Comparison of ENCODE assay signal across 1 cellular context in the genomic region with DNA sequence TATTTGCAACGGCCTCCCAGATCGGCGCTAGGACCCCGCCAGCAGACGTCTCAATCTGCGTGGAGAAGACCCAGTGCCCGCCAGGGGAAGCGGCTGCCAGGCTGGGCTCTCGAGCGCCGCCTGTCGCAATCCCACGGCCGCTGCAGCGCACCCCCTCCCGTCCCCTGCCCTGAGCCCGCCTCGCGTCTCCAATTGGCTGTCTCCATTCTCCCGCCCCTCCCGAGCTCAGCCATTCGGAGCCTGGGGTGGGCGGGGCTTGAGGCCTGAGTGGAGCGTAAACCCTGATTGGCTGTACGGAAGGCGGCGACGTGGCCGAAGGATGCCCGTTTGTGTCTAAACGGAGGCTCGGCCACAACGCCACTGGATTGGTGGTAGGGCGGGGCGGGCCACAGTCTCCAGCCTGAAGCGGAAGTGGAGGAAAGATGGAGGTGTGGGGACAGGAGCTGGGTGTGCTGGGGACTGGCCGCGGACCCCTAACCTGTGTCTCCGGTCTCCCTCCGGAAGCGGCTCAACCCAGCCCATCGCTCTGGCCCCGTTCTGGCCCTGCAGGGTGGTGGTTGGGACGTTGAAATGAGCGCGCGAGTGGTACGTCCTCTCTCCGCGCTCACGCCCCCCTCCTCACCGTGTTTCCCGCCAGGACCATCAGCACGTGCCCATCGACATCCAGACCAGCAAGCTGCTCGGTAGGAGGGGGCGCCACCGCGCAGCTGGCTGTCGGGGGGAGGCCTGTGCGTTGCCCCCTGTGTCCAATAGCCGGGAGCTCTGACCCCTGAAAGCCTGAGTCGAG.
TF ChIP-seq lines count a peak whose summit lies in the region.

A gene with protein sequence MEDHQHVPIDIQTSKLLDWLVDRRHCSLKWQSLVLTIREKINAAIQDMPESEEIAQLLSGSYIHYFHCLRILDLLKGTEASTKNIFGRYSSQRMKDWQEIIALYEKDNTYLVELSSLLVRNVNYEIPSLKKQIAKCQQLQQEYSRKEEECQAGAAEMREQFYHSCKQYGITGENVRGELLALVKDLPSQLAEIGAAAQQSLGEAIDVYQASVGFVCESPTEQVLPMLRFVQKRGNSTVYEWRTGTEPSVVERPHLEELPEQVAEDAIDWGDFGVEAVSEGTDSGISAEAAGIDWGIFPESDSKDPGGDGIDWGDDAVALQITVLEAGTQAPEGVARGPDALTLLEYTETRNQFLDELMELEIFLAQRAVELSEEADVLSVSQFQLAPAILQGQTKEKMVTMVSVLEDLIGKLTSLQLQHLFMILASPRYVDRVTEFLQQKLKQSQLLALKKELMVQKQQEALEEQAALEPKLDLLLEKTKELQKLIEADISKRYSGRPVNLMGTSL (plus strand): TSS at position 389 of the 787 bp plus-strand sequence. CDS start 34 bp downstream, at position 423.

TF ChIP-seq in HepG2, 621 proteins besides CTCF, POLR2A, EP300 and RAD21 (continued from another document and continues in another):
- TF ChIP-seq DPF2 (CRISPR knock-in tag; IDR thresholded peaks at IDR 0.05; ENCODE audit: borderline replicate concordance, low read depth) (no peak; the same call in 1 of the 2 replicates), FOXK1 (CRISPR knock-in tag; IDR thresholded peaks at IDR 0.05; ENCODE audit: borderline replicate concordance, low read depth) (peak; percentile 67), ZSCAN20 (CRISPR knock-in tag; IDR thresholded peaks at IDR 0.05; ENCODE audit: borderline replicate concordance) (no peak), ZNF230 (CRISPR knock-in tag; IDR thresholded peaks at IDR 0.05) (peak; percentile 95), ZNF205 (CRISPR knock-in tag; IDR thresholded peaks at IDR 0.05) (peak; percentile 65), ZNF224 (CRISPR knock-in tag; IDR thresholded peaks at IDR 0.05) (peak; percentile 31; the same call in 1 of the 2 replicates), MED8 (CRISPR knock-in tag; IDR thresholded peaks at IDR 0.05; ENCODE audit: insufficient replicate concordance) (no peak), NAIF1 (CRISPR knock-in tag; IDR thresholded peaks at IDR 0.05; ENCODE audit: borderline replicate concordance) (peak; percentile 73; the same call in 1 of the 2 replicates), ZNF749 (CRISPR knock-in tag; IDR thresholded peaks at IDR 0.05; ENCODE audit: borderline replicate concordance) (peak; percentile 99), FOXA1 (IDR thresholded peaks at IDR 0.05) (no peak), FOXA1 (CRISPR knock-in tag; IDR thresholded peaks at IDR 0.05) (no peak), RXRB (CRISPR knock-in tag; IDR thresholded peaks at IDR 0.05; ENCODE audit: borderline replicate concordance) (peak; percentile 60), ZNF326 (CRISPR knock-in tag; IDR thresholded peaks at IDR 0.05; ENCODE audit: borderline replicate concordance) (no peak), SETDB1 (CRISPR knock-in tag; IDR thresholded peaks at IDR 0.05; ENCODE audit: borderline replicate concordance) (no peak), ZMYM4 (CRISPR knock-in tag; IDR thresholded peaks at IDR 0.05) (peak; percentile 97), ZNF737 (CRISPR knock-in tag; IDR thresholded peaks at IDR 0.05; ENCODE audit: borderline replicate concordance) (0 out of 2 replicates have a peak, but pooled peaks have one; percentile 73), MED1 (CRISPR knock-in tag; IDR thresholded peaks at IDR 0.05) (peak; percentile 74), SP2 (CRISPR knock-in tag; IDR thresholded peaks at IDR 0.05) (peak; percentile 90), MEIS2 (CRISPR knock-in tag; IDR thresholded peaks at IDR 0.05) (no peak; the same call in 1 of the 2 replicates), AKAP8 (CRISPR knock-in tag; IDR thresholded peaks at IDR 0.05) (peak; percentile 93), CBX1 (IDR thresholded peaks at IDR 0.05; ENCODE audit: low read depth) (peak; percentile 83), SMARCC2 (IDR thresholded peaks at IDR 0.05) (no peak), NFATC3 (CRISPR knock-in tag; IDR thresholded peaks at IDR 0.05) (peak; percentile 64; the same call in 1 of the 2 replicates), EED (CRISPR knock-in tag; IDR thresholded peaks at IDR 0.05) (peak; percentile 98), NR2C2 (CRISPR knock-in tag; IDR thresholded peaks at IDR 0.05; ENCODE audit: borderline replicate concordance) (peak; percentile 66; the same call in 1 of the 2 replicates), ZNF30 (CRISPR knock-in tag; IDR thresholded peaks at IDR 0.05) (peak; percentile 98), HHEX (CRISPR knock-in tag; IDR thresholded peaks at IDR 0.05) (no peak; the same call in 1 of the 2 replicates), CREB1 (IDR thresholded peaks at IDR 0.05) (peak; percentile 85), CREB1 (CRISPR knock-in tag; IDR thresholded peaks at IDR 0.05) (peak; percentile 89)
- TF ChIP-seq, protein P1, sequence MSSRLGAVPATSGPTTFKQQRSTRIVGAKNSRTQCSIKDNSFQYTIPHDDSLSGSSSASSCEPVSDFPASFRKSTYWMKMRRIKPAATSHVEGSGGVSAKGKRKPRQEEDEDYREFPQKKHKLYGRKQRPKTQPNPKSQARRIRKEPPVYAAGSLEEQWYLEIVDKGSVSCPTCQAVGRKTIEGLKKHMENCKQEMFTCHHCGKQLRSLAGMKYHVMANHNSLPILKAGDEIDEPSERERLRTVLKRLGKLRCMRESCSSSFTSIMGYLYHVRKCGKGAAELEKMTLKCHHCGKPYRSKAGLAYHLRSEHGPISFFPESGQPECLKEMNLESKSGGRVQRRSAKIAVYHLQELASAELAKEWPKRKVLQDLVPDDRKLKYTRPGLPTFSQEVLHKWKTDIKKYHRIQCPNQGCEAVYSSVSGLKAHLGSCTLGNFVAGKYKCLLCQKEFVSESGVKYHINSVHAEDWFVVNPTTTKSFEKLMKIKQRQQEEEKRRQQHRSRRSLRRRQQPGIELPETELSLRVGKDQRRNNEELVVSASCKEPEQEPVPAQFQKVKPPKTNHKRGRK (CRISPR knock-in tag; IDR thresholded peaks at IDR 0.05), result no peak
- TF ChIP-seq, protein P2, sequence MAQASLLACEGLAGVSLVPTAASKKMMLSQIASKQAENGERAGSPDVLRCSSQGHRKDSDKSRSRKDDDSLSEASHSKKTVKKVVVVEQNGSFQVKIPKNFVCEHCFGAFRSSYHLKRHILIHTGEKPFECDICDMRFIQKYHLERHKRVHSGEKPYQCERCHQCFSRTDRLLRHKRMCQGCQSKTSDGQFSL (CRISPR knock-in tag; IDR thresholded peaks at IDR 0.05), result peak; percentile 98
- TF ChIP-seq, protein P3, sequence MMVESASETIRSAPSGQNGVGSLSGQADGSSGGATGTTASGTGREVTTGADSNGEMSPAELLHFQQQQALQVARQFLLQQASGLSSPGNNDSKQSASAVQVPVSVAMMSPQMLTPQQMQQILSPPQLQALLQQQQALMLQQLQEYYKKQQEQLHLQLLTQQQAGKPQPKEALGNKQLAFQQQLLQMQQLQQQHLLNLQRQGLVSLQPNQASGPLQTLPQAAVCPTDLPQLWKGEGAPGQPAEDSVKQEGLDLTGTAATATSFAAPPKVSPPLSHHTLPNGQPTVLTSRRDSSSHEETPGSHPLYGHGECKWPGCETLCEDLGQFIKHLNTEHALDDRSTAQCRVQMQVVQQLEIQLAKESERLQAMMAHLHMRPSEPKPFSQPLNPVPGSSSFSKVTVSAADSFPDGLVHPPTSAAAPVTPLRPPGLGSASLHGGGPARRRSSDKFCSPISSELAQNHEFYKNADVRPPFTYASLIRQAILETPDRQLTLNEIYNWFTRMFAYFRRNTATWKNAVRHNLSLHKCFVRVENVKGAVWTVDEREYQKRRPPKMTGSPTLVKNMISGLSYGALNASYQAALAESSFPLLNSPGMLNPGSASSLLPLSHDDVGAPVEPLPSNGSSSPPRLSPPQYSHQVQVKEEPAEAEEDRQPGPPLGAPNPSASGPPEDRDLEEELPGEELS (CRISPR knock-in tag; IDR thresholded peaks at IDR 0.05), result no peak; the same call in 1 of the 2 replicates
- TF ChIP-seq, protein P4, sequence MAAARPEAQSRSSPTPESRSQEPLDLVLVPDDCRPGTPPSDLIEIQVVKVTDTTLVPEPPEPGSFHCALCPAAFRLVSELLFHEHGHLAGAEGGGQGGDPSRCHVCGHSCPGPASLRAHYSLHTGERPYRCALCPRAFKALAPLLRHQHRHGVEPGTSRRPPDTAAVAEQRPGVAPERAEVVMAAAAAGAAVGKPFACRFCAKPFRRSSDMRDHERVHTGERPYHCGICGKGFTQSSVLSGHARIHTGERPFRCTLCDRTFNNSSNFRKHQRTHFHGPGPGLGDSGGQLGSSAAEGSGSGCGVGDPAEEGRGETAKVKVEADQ (CRISPR knock-in tag; IDR thresholded peaks at IDR 0.05; ENCODE audit: borderline replicate concordance), result peak; percentile 78; the same call in 1 of the 2 replicates
- TF ChIP-seq, protein P5, sequence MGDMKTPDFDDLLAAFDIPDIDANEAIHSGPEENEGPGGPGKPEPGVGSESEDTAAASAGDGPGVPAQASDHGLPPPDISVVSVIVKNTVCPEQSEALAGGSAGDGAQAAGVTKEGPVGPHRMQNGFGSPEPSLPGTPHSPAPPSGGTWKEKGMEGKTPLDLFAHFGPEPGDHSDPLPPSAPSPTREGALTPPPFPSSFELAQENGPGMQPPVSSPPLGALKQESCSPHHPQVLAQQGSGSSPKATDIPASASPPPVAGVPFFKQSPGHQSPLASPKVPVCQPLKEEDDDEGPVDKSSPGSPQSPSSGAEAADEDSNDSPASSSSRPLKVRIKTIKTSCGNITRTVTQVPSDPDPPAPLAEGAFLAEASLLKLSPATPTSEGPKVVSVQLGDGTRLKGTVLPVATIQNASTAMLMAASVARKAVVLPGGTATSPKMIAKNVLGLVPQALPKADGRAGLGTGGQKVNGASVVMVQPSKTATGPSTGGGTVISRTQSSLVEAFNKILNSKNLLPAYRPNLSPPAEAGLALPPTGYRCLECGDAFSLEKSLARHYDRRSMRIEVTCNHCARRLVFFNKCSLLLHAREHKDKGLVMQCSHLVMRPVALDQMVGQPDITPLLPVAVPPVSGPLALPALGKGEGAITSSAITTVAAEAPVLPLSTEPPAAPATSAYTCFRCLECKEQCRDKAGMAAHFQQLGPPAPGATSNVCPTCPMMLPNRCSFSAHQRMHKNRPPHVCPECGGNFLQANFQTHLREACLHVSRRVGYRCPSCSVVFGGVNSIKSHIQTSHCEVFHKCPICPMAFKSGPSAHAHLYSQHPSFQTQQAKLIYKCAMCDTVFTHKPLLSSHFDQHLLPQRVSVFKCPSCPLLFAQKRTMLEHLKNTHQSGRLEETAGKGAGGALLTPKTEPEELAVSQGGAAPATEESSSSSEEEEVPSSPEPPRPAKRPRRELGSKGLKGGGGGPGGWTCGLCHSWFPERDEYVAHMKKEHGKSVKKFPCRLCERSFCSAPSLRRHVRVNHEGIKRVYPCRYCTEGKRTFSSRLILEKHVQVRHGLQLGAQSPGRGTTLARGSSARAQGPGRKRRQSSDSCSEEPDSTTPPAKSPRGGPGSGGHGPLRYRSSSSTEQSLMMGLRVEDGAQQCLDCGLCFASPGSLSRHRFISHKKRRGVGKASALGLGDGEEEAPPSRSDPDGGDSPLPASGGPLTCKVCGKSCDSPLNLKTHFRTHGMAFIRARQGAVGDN (CRISPR knock-in tag; IDR thresholded peaks at IDR 0.05), result peak; percentile 100
- TF ChIP-seq, protein P6, sequence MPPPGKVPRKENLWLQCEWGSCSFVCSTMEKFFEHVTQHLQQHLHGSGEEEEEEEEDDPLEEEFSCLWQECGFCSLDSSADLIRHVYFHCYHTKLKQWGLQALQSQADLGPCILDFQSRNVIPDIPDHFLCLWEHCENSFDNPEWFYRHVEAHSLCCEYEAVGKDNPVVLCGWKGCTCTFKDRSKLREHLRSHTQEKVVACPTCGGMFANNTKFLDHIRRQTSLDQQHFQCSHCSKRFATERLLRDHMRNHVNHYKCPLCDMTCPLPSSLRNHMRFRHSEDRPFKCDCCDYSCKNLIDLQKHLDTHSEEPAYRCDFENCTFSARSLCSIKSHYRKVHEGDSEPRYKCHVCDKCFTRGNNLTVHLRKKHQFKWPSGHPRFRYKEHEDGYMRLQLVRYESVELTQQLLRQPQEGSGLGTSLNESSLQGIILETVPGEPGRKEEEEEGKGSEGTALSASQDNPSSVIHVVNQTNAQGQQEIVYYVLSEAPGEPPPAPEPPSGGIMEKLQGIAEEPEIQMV (CRISPR knock-in tag; IDR thresholded peaks at IDR 0.05; ENCODE audit: low read depth), result peak; percentile 16; the same call in 1 of the 2 replicates
- TF ChIP-seq, protein P7, sequence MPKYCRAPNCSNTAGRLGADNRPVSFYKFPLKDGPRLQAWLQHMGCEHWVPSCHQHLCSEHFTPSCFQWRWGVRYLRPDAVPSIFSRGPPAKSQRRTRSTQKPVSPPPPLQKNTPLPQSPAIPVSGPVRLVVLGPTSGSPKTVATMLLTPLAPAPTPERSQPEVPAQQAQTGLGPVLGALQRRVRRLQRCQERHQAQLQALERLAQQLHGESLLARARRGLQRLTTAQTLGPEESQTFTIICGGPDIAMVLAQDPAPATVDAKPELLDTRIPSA (CRISPR knock-in tag; IDR thresholded peaks at IDR 0.05; ENCODE audit: borderline replicate concordance), result peak; percentile 98
